In the genomic region with DNA sequence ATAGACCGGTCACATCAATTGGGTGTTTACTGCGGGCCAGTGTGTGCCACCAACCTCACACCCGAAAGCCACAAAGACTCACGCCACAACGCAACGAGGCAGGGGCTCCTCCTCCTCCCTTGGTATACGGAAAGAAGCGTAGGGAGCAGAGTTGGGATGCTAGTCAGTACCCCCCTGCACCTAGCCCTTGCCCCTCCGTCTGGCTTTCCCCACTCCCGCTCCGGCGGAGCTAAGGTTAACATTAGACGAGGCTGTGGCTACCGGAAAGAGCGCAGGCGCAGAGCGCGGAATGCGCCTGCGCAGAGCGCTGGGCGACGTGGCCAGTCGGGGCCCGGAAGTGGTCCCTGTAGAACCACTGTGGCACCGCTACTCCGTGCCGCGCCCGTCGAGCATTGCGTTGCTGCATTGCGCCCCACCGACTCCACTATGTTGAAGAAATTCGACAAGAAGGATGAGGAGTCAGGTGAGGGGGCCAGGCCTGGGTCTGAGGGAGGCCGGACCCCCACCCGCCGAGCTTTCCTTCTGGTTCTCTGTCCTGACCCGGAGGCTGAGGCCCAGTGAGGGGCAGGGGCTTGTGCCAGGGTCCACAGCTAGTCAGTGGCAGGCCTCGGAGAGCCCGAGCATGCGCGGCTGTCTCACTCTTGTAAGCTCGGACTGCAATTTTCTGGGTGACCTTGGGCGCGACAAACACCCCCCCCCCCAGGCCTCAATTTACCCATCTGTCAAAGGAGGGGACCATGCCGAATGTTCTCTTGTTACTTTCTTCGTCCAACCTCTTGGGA, we compare ENCODE assay signal across 1 cellular context.
TF ChIP-seq lines count a peak whose summit lies in the region.

A gene with protein sequence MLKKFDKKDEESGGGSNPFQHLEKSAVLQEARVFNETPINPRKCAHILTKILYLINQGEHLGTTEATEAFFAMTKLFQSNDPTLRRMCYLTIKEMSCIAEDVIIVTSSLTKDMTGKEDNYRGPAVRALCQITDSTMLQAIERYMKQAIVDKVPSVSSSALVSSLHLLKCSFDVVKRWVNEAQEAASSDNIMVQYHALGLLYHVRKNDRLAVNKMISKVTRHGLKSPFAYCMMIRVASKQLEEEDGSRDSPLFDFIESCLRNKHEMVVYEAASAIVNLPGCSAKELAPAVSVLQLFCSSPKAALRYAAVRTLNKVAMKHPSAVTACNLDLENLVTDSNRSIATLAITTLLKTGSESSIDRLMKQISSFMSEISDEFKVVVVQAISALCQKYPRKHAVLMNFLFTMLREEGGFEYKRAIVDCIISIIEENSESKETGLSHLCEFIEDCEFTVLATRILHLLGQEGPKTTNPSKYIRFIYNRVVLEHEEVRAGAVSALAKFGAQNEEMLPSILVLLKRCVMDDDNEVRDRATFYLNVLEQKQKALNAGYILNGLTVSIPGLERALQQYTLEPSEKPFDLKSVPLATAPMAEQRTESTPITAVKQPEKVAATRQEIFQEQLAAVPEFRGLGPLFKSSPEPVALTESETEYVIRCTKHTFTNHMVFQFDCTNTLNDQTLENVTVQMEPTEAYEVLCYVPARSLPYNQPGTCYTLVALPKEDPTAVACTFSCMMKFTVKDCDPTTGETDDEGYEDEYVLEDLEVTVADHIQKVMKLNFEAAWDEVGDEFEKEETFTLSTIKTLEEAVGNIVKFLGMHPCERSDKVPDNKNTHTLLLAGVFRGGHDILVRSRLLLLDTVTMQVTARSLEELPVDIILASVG (plus strand): TSS at position 323 of the 782 bp plus-strand sequence. CDS start 104 bp downstream, at position 427.

TF ChIP-seq in HepG2, 621 proteins besides CTCF, POLR2A, EP300 and RAD21 (continued from another document):
- TF ChIP-seq, protein P1, sequence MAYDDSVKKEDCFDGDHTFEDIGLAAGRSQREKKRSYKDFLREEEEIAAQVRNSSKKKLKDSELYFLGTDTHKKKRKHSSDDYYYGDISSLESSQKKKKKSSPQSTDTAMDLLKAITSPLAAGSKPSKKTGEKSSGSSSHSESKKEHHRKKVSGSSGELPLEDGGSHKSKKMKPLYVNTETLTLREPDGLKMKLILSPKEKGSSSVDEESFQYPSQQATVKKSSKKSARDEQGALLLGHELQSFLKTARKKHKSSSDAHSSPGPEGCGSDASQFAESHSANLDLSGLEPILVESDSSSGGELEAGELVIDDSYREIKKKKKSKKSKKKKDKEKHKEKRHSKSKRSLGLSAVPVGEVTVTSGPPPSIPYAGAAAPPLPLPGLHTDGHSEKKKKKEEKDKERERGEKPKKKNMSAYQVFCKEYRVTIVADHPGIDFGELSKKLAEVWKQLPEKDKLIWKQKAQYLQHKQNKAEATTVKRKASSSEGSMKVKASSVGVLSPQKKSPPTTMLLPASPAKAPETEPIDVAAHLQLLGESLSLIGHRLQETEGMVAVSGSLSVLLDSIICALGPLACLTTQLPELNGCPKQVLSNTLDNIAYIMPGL (CRISPR knock-in tag; IDR thresholded peaks at IDR 0.05; ENCODE audit: borderline replicate concordance in 1 of 2, low read depth in 1 of 2), result peak; percentile 84; a peak in 3 of 4 replicates
- TF ChIP-seq ZBTB7A (CRISPR knock-in tag; IDR thresholded peaks at IDR 0.05), result 0 out of 2 replicates have a peak, but pooled peaks have one; percentile 3
- 0 out of 2 replicates have a peak, but pooled peaks have one; percentile 40 for TF ChIP-seq CHCHD3 (CRISPR knock-in tag; IDR thresholded peaks at IDR 0.05)
- peak; percentile 45; the same call in 1 of the 2 replicates for TF ChIP-seq ZNF747 (CRISPR knock-in tag; IDR thresholded peaks at IDR 0.05; ENCODE audit: borderline replicate concordance)
- TF ChIP-seq SRSF1 (optimal IDR thresholded peaks at IDR 0.05; ENCODE audit: low read depth, low read length), result peak; percentile 29
